22 cellular contexts compared by ENCODE assay signal in genomic region chr12:69042970-69043369, GRCh38.
A peak's percentile ranks its signal among the peaks of the same experiment; 100 is the strongest.
DNase-seq lines count a peak whose midpoint lies in the region; ATAC-seq, FAIRE-seq and TF ChIP-seq lines count a peak whose summit lies in the region.
"Had no signal": no experiment of that assay in that cellular context is flagged by ENCODE, and none has a peak within 500 bp of the region (broad histone marks: within the 10 kb centered on the region; RNA-seq: fewer than 3 reads in every experiment).

No MANE protein-coding gene starts in this region.

- H3K9me3 Mint-ChIP-seq in H9 = no peaks in the 10 kb centered on the region
- no peaks in the 10 kb centered on the region for H3K9me3 Mint-ChIP-seq in activated naive CD4-positive, alpha-beta T cell treated with anti-CD3 and anti-CD28 coated beads, Interleukin-2, amount 10 ng/mL, durations not matched to agents 7 days and 5 days
- H3K9me3 Mint-ChIP-seq: activated B cell treated with CpG ODN at 0.5 μM for 24 hours; CD4-positive, CD25-positive, alpha-beta regulatory T cell; stimulated activated memory B cell treated with anti-CD40 and anti-IgM and Interleukin-4, amounts not matched to agents 10 μg/mL and 1 μg/mL and 100 μg/mL, for 72 hours; type B pancreatic cell had no signal

- no peak overlapping the region for H2AFZ ChIP-seq in H9 (ENCODE audit: low read length)

- no peaks in the 10 kb centered on the region for H3K23me2 ChIP-seq in H9 (ENCODE audit: insufficient read length, low read depth, low read length, poor library complexity, severe bottlenecking)

- peaks cover 22 to 29% of the 10 kb centered on the region in 2 experiments for H3K4me1 Mint-ChIP-seq in H9
- H3K4me1 Mint-ChIP-seq in activated naive CD4-positive, alpha-beta T cell treated with anti-CD3 and anti-CD28 coated beads, Interleukin-2, amount 10 ng/mL, durations not matched to agents 7 days and 5 days = no peaks in the 10 kb centered on the region
- H3K4me1 Mint-ChIP-seq: activated B cell treated with CpG ODN at 0.5 μM for 24 hours; CD4-positive, CD25-positive, alpha-beta regulatory T cell; stimulated activated memory B cell treated with anti-CD40 and anti-IgM and Interleukin-4, amounts not matched to agents 10 μg/mL and 1 μg/mL and 100 μg/mL, for 72 hours had no signal

- H3K4me1 ChIP-seq in A549 (no peaks in the 10 kb centered on the region), H9 (ENCODE audit: insufficient read depth, low read length) (peaks cover 2% of the 10 kb centered on the region; the same call in 1 of the 2 replicates), Panc1 (ENCODE audit: control insufficient read depth, insufficient read depth, low read length) (no peaks in the 10 kb centered on the region)
- H3K4me1 ChIP-seq: breast epithelium, right atrium auricular region had no signal

- no peak overlapping the region for H2BK20ac ChIP-seq in H9 (ENCODE audit: low read depth, low read length, poor library complexity, severe bottlenecking)

- H3K36me3 Mint-ChIP-seq in H9 (ENCODE audit: insufficient read depth in 1 of 3, low read depth in 3 of 3) = no peaks in the 10 kb centered on the region
- H3K36me3 Mint-ChIP-seq in activated naive CD4-positive, alpha-beta T cell treated with anti-CD3 and anti-CD28 coated beads, Interleukin-2, amount 10 ng/mL, durations not matched to agents 7 days and 5 days = no peaks in the 10 kb centered on the region
- H3K36me3 Mint-ChIP-seq: CD4-positive, CD25-positive, alpha-beta regulatory T cell; stimulated activated memory B cell treated with anti-CD40 and anti-IgM and Interleukin-4, amounts not matched to agents 10 μg/mL and 1 μg/mL and 100 μg/mL, for 72 hours; type B pancreatic cell had no signal

- 75% methylated on average over 4 of the region's 4 CpGs for WGBS in A549 (ENCODE audit: missing lambda C conversion rate)
- WGBS in H9 (ENCODE audit: extremely low coverage, insufficient read length, low lambda C conversion rate) = no CpG with 5 or more reads among the region's 4 CpGs

- H3K4me2 ChIP-seq in A549 (no peak overlapping the region), H9 (ENCODE audit: insufficient read depth, insufficient read length, low read length) (no peak overlapping the region)

- TF ChIP-seq CTCF in A549 (IDR thresholded peaks at IDR 0.05) (no peak), H9 (conservative IDR thresholded peaks at IDR 0.05) (no peak), Panc1 (IDR thresholded peaks at IDR 0.05) (no peak)

- DNase-seq in A549 (ENCODE audit: low read depth in 1 of 2, low spot score in 1 of 2) = no peak
- peak; percentile 36 for DNase-seq in H9
- no peak for DNase-seq in Panc1 (ENCODE audit: low read depth, low spot score)
- peak; percentile 31 for DNase-seq in kidney tubule cell (ENCODE audit: low spot score)
- no peak for DNase-seq in medulla oblongata (ENCODE audit: extremely low spot score)
- no peak for DNase-seq in NCI-H1092 (lab: John Stamatoyannopoulos, UW)
- DNase-seq in G401 (ENCODE audit: low spot score) = no peak
- DNase-seq in activated naive CD4-positive, alpha-beta T cell treated with anti-CD3 and anti-CD28 coated beads, Interleukin-2, amount 10 ng/mL, durations not matched to agents 7 days and 5 days = no peak
- DNase-seq: ACHN; activated B cell treated with CpG ODN at 0.5 μM for 24 hours; CD4-positive, CD25-positive, alpha-beta regulatory T cell; dermis blood vessel endothelial cell; HCEC 1CT; NCI-H1436 treated with DMSO at 0.1 percent for 48 hours; stimulated activated CD4-positive, alpha-beta T cell treated with anti-CD3 and anti-CD28 coated beads, Interleukin-15, amount 100 ng/mL, for 24 hours; T-helper 1 cell had no signal

- no peak overlapping the region for H3T11ph ChIP-seq in H9 (ENCODE audit: low read length)

- in situ Hi-C loops in Panc1 (cut with HindIII; ENCODE audit: low pct_unique_long_range_greater_than_20kb, low sequenced_read_pairs) (no loop called here), G401 (cut with HindIII; ENCODE audit: low sequenced_read_pairs) (loop anchor here (10.0 kb wide), 1 partner anchor 78 kb away; no protein-coding TSS in a partner anchor)

- CTCF ChIA-PET in A549 (lab: Yijun Ruan, JAX) (no interaction called here), Panc1 (lab: Charles Lee) (no interaction called here)
- CTCF ChIA-PET in activated naive CD4-positive, alpha-beta T cell treated with anti-CD3 and anti-CD28 coated beads, Interleukin-2, amount 10 ng/mL, durations not matched to agents 7 days and 5 days (lab: Charles Lee) = no interaction called here

- no peaks in the 10 kb centered on the region for H3K27me3 Mint-ChIP-seq in H9 (ENCODE audit: low read depth)
- peaks cover 9% of the 10 kb centered on the region for H3K27me3 Mint-ChIP-seq in activated naive CD4-positive, alpha-beta T cell treated with anti-CD3 and anti-CD28 coated beads, Interleukin-2, amount 10 ng/mL, durations not matched to agents 7 days and 5 days
- H3K27me3 Mint-ChIP-seq: CD4-positive, CD25-positive, alpha-beta regulatory T cell; stimulated activated memory B cell treated with anti-CD40 and anti-IgM and Interleukin-4, amounts not matched to agents 10 μg/mL and 1 μg/mL and 100 μg/mL, for 72 hours had no signal

- H3K27ac Mint-ChIP-seq in H9 = peak overlapping the region in 2 of 3 experiments; percentile 32 to 58; a peak in 2 of 7 replicates
- no peak overlapping the region for H3K27ac Mint-ChIP-seq in activated naive CD4-positive, alpha-beta T cell treated with anti-CD3 and anti-CD28 coated beads, Interleukin-2, amount 10 ng/mL, durations not matched to agents 7 days and 5 days
- H3K27ac Mint-ChIP-seq: activated B cell treated with CpG ODN at 0.5 μM for 24 hours; CD4-positive, CD25-positive, alpha-beta regulatory T cell; stimulated activated memory B cell treated with anti-CD40 and anti-IgM and Interleukin-4, amounts not matched to agents 10 μg/mL and 1 μg/mL and 100 μg/mL, for 72 hours; type B pancreatic cell had no signal

- no peak for TF ChIP-seq RAD21 in A549 (conservative IDR thresholded peaks at IDR 0.05 in 1 of 2, IDR thresholded peaks at IDR 0.05 in 1 of 2)

- H3K4ac ChIP-seq in H9 (ENCODE audit: low read depth, low read length) = no peak overlapping the region

- no peak overlapping the region for H2AK5ac ChIP-seq in H9 (ENCODE audit: insufficient read length, low read length)

- intact Hi-C loops in Panc1 (cut with micrococcal nuclease; ENCODE audit: unreplicated experiment) = no loop called here

- no peak overlapping the region for H3K23ac ChIP-seq in H9 (ENCODE audit: insufficient read length, low read depth, low read length)

- no peak overlapping the region for H3K9ac ChIP-seq in H9 (ENCODE audit: extremely low read depth, insufficient read length, low read length)

- no peak overlapping the region for H2BK120ac ChIP-seq in H9 (ENCODE audit: low read depth, low read length, poor library complexity, severe bottlenecking)

- FAIRE-seq in A549 (lab: Jason Lieb, UNC) = no peak
- FAIRE-seq: frontal cortex had no signal

- H3K27me3 ChIP-seq in H9 (ENCODE audit: insufficient read depth, low read length) = no peaks in the 10 kb centered on the region
- H3K27me3 ChIP-seq in Panc1 (ENCODE audit: control insufficient read depth, insufficient read depth, low read length) = no peaks in the 10 kb centered on the region
- H3K27me3 ChIP-seq: breast epithelium, right atrium auricular region had no signal

- H3K18ac ChIP-seq in H9 (ENCODE audit: insufficient read length, low read depth, low read length) = no peak overlapping the region

- POLR2A ChIA-PET in A549 (lab: Yijun Ruan, JAX) (no interaction called here), Panc1 (lab: Charles Lee) (no interaction called here)

- H3K79me2 ChIP-seq in H9 (ENCODE audit: insufficient read depth, low read length) = no peaks in the 10 kb centered on the region

- no peak overlapping the region for H3K4me3 Mint-ChIP-seq in H9
- no peak overlapping the region for H3K4me3 Mint-ChIP-seq in activated naive CD4-positive, alpha-beta T cell treated with anti-CD3 and anti-CD28 coated beads, Interleukin-2, amount 10 ng/mL, durations not matched to agents 7 days and 5 days
- H3K4me3 Mint-ChIP-seq: activated B cell treated with CpG ODN at 0.5 μM for 24 hours; CD4-positive, CD25-positive, alpha-beta regulatory T cell; stimulated activated memory B cell treated with anti-CD40 and anti-IgM and Interleukin-4, amounts not matched to agents 10 μg/mL and 1 μg/mL and 100 μg/mL, for 72 hours; type B pancreatic cell had no signal

- H3K56ac ChIP-seq in H9 (ENCODE audit: insufficient read length, low read depth, low read length) = no peak overlapping the region

- no peak overlapping the region for H4K5ac ChIP-seq in H9 (ENCODE audit: insufficient read length, low read depth, low read length)

- no peak overlapping the region for H4K8ac ChIP-seq in H9 (replicated peaks; ENCODE audit: insufficient read length, low read depth, low read length)

- no peaks in the 10 kb centered on the region for H4K20me1 ChIP-seq in H9 (ENCODE audit: control insufficient read depth, insufficient read depth, insufficient read length)

- no peaks in the 10 kb centered on the region for H3K36me3 ChIP-seq in Panc1 (ENCODE audit: control insufficient read depth, insufficient read depth, low read length)
- H3K36me3 ChIP-seq: breast epithelium, right atrium auricular region had no signal

- no peak overlapping the region for H3K14ac ChIP-seq in H9 (ENCODE audit: insufficient read depth, low read length)

- H2BK12ac ChIP-seq in H9 (ENCODE audit: insufficient read length, low read depth, low read length) = no peak overlapping the region

- H2BK5ac ChIP-seq in H9 (ENCODE audit: insufficient read length, low read length) = no peak overlapping the region

- H3K4me3 ChIP-seq in A549 = no peak overlapping the region
- no peak overlapping the region for H3K4me3 ChIP-seq in Panc1 (ENCODE audit: low read depth in 2 of 2, low read length in 2 of 2)
- H3K4me3 ChIP-seq: breast epithelium, right atrium auricular region had no signal

- no peak for TF ChIP-seq POLR2A in A549 (IDR thresholded peaks at IDR 0.05; ENCODE audit: low read length)

- ATAC-seq in A549 (peak; percentile 54 to 61; a peak in 4 of 6 replicates), Panc1 (peak; percentile 53; the same call in 1 of the 2 replicates)
- ATAC-seq: stimulated activated memory B cell treated with anti-CD40 and anti-IgM and Interleukin-4, amounts not matched to agents 10 μg/mL and 1 μg/mL and 100 μg/mL, for 72 hours had no signal

- TF ChIP-seq EP300 in A549 (IDR thresholded peaks at IDR 0.05) = no peak

- H4K91ac ChIP-seq in H9 (ENCODE audit: insufficient read length, low read depth, low read length) = no peak overlapping the region

- H3K27ac ChIP-seq in A549 (no peak overlapping the region), H9 (ENCODE audit: insufficient read length, low read depth, low read length) (no peak overlapping the region), Panc1 (ENCODE audit: low read length) (no peak overlapping the region)
- H3K27ac ChIP-seq: breast epithelium, epithelial cell of prostate, right atrium auricular region had no signal

- H3K79me1 ChIP-seq in H9 (ENCODE audit: insufficient read depth, low read depth, low read length, poor library complexity, severe bottlenecking) = no peaks in the 10 kb centered on the region

- H2BK15ac ChIP-seq in H9 (ENCODE audit: low read depth, low read length) = no peak overlapping the region

- BruUV-seq in Panc1 (replicated peaks; lab: Mats Ljungman, UMichigan) = no TSS peak

- no peaks in the 10 kb centered on the region for H3K9me3 ChIP-seq in A549
- no peaks in the 10 kb centered on the region for H3K9me3 ChIP-seq in H9 (ENCODE audit: control insufficient read depth, low read depth, low read length)
- H3K9me3 ChIP-seq in Panc1 (ENCODE audit: control insufficient read depth, insufficient read depth, low read depth, low read length) = no peaks in the 10 kb centered on the region
- H3K9me3 ChIP-seq: breast epithelium, right atrium auricular region had no signal

Comparison
In these comparisons a context has a peak if more than half of its experiments do, and no peak if none do; other contexts are left out.
1. DNase-seq: peak in H9 (single experiment) and kidney tubule cell (single experiment); none in A549 (0 of 2), Panc1 (single experiment), medulla oblongata (single experiment), NCI-H1092 (single experiment), G401 (single experiment) and activated naive CD4-positive, alpha-beta T cell treated with anti-CD3 and anti-CD28 coated beads, Interleukin-2, amount 10 ng/mL, durations not matched to agents 7 days and 5 days (single experiment).